ENCODE assay signal across 9 cellular contexts in genomic region chr5:147935032-147935431, GRCh38. TPM values are rescaled to one million over a fixed set of nuclear protein-coding genes. Genes with fewer than 3 reads are reported as not detected.
DNase-seq lines count a peak whose midpoint lies in the region; ATAC-seq and TF ChIP-seq lines count a peak whose summit lies in the region.
"Had no signal": no experiment of that assay in that cellular context is flagged by ENCODE, and none has a peak within 500 bp of the region (broad histone marks: within the 10 kb centered on the region; RNA-seq: fewer than 3 reads in every experiment).

No MANE protein-coding gene starts in this region.

- H3K27me3 ChIP-seq in OCI-LY1 (ENCODE audit: insufficient read depth, low read length) (no peaks in the 10 kb centered on the region), esophagus squamous epithelium (no peaks in the 10 kb centered on the region), trophoblast cell (ENCODE audit: insufficient read depth, low read length) (no peaks in the 10 kb centered on the region)

- H3F3A ChIP-seq in OCI-LY1 (ENCODE audit: insufficient read depth, low read length) = no peaks in the 10 kb centered on the region

- H2AFZ ChIP-seq in OCI-LY1 (ENCODE audit: low read length) = no peak overlapping the region
- H2AFZ ChIP-seq in trophoblast cell (ENCODE audit: insufficient read depth, low read length, poor library complexity) = no peak overlapping the region

- H2BK120ac ChIP-seq in trophoblast cell (ENCODE audit: insufficient read depth, low read length, poor library complexity) = no peak overlapping the region

- no peak for TF ChIP-seq POLR2A in esophagus squamous epithelium (IDR thresholded peaks at IDR 0.05)

- no peak overlapping the region for H4K91ac ChIP-seq in trophoblast cell (ENCODE audit: low read depth, low read length)

- H3K4me3 ChIP-seq in OCI-LY1 (ENCODE audit: low read depth, low read length, poor library complexity, severe bottlenecking) (no peak overlapping the region), esophagus squamous epithelium (no peak overlapping the region), trophoblast cell (ENCODE audit: low read depth, low read length) (no peak overlapping the region)

- no peaks in the 10 kb centered on the region for H3K79me2 ChIP-seq in OCI-LY1 (ENCODE audit: insufficient read depth, low read length)
- H3K79me2 ChIP-seq in trophoblast cell (ENCODE audit: control insufficient read depth, insufficient read depth, low read length, poor library complexity) = no peaks in the 10 kb centered on the region

- no peaks in the 10 kb centered on the region for H3K4me1 ChIP-seq in OCI-LY1 (ENCODE audit: insufficient read depth, low read length, severe bottlenecking)
- peaks cover 0 to 33% (median 0%) of the 10 kb centered on the region in 3 donors for H3K4me1 ChIP-seq in esophagus squamous epithelium
- peaks cover 4 to 10% of the 10 kb centered on the region in 2 experiments for H3K4me1 ChIP-seq in trophoblast cell (ENCODE audit: control insufficient read depth in 1 of 2, insufficient read depth in 2 of 2, low read length in 2 of 2)

- TF ChIP-seq CTCF in OCI-LY1 (IDR thresholded peaks at IDR 0.05; ENCODE audit: low read length) = peak; percentile 37; the same call in 1 of the 2 replicates
- peak in 5 of 6 experiments; percentile 28 to 77 (median 60) for TF ChIP-seq CTCF in esophagus squamous epithelium (IDR thresholded peaks at IDR 0.05)

- 0% methylated on average over 3 of the region's 3 CpGs for WGBS in esophagus squamous epithelium, 2 donors
- WGBS in trophoblast cell (ENCODE audit: extremely low coverage, insufficient coverage, insufficient read length) = no CpG with 5 or more reads among the region's 3 CpGs

- no peak overlapping the region for H4K12ac ChIP-seq in trophoblast cell (ENCODE audit: low read depth, low read length)

- H3K9me3 ChIP-seq in OCI-LY1 (ENCODE audit: low read length) (no peaks in the 10 kb centered on the region), esophagus squamous epithelium (no peaks in the 10 kb centered on the region), trophoblast cell (ENCODE audit: insufficient read depth, low read depth, low read length) (no peaks in the 10 kb centered on the region)

- intact Hi-C loops in esophagus squamous epithelium (cut with DNase I) = loop anchor here (10.0 kb wide), 2 partner anchors 50 to 80 kb away; no protein-coding TSS in a partner anchor

- no peaks in the 10 kb centered on the region for H3K9me2 ChIP-seq in OCI-LY1 (ENCODE audit: low read depth, low read length)

- H3K27ac ChIP-seq in OCI-LY1 (ENCODE audit: low read depth, low read length, poor library complexity, severe bottlenecking) (no peak overlapping the region), esophagus squamous epithelium (no peak overlapping the region), trophoblast cell (ENCODE audit: low read depth, low read length) (no peak overlapping the region)

- no peak overlapping the region for H2BK12ac ChIP-seq in trophoblast cell (ENCODE audit: low read length)

- H2BK5ac ChIP-seq in trophoblast cell (ENCODE audit: low read depth, low read length, poor library complexity) = no peak overlapping the region

- H3K14ac ChIP-seq in trophoblast cell (ENCODE audit: low read length) = no peak overlapping the region

- no peak overlapping the region for H3K23ac ChIP-seq in trophoblast cell (ENCODE audit: low read length)

- H3K9ac ChIP-seq in OCI-LY1 (ENCODE audit: low read length) (no peak overlapping the region), trophoblast cell (ENCODE audit: low read length) (no peak overlapping the region)

- H3K36me3 ChIP-seq in OCI-LY1 (ENCODE audit: insufficient read depth, low read length) (no peaks in the 10 kb centered on the region), esophagus squamous epithelium (no peaks in the 10 kb centered on the region), trophoblast cell (ENCODE audit: control insufficient read depth in 1 of 2, insufficient read depth in 2 of 2, low read length in 2 of 2) (no peaks in the 10 kb centered on the region)

- no peak for ATAC-seq in GM21390 (IDR thresholded peaks at IDR 0.05; ENCODE audit: unreplicated experiment)
- ATAC-seq in HG03439 (IDR thresholded peaks at IDR 0.05; ENCODE audit: unreplicated experiment) = no peak

- H3K18ac ChIP-seq in trophoblast cell (ENCODE audit: low read length) = no peak overlapping the region

- H2AK5ac ChIP-seq in trophoblast cell (ENCODE audit: low read length) = no peak overlapping the region

- peaks cover 10% of the 10 kb centered on the region for H3K79me1 ChIP-seq in trophoblast cell (ENCODE audit: low read length)

- no peak overlapping the region for H3K4ac ChIP-seq in trophoblast cell (ENCODE audit: low read depth, low read length)

- H4K8ac ChIP-seq in trophoblast cell (ENCODE audit: low read depth, low read length) = no peak overlapping the region

- peak; percentile 3 to 25 for DNase-seq in SHP77 (lab: John Stamatoyannopoulos, UW)
- no peak for DNase-seq in SHP77 treated with DMSO at 0.1 percent for 48 hours (lab: John Stamatoyannopoulos, UW)
- no peak for DNase-seq in esophagus squamous epithelium (lab: John Stamatoyannopoulos, UW)
- DNase-seq in trophoblast cell = peak; percentile 35 to 85
- no peak for DNase-seq in stimulated activated CD4-positive, alpha-beta T cell treated with anti-CD3 and anti-CD28 coated beads, Interleukin-12 subunit alpha, Interleukin-12 subunit beta, amount 100 ng/mL, for 4 hours
- DNase-seq: activated B cell treated with CpG ODN at 0.5 μM for 24 hours had no signal

- no peaks in the 10 kb centered on the region for H4K20me1 ChIP-seq in OCI-LY1 (ENCODE audit: insufficient read depth, low read length)

- H3K4me2 ChIP-seq in OCI-LY1 (ENCODE audit: low read length) = no peak overlapping the region
- no peak overlapping the region for H3K4me2 ChIP-seq in trophoblast cell (ENCODE audit: low read length)

RNA-seq across cellular contexts. Expression of gene C5orf46, which starts 28.7 kb away (rescaled TPM):
- not detected for total RNA-seq in esophagus squamous epithelium
- 145 and 154 TPM in 2 replicates for polyA plus RNA-seq in trophoblast cell (2013)
- total RNA-seq: activated B cell treated with CpG ODN at 0.5 μM for 24 hours had no signal

RNA-seq across cellular contexts. Expression of gene SCGB3A2, which starts 56.5 kb away (rescaled TPM):
- total RNA-seq in esophagus squamous epithelium = not detected
- polyA plus RNA-seq in trophoblast cell (2013) = 12.0 and 15.1 TPM in 2 replicates
- total RNA-seq: activated B cell treated with CpG ODN at 0.5 μM for 24 hours had no signal

Comparison
In these comparisons a context has a peak if more than half of its experiments do, and no peak if none do; other contexts are left out.
1. DNase-seq: peak in SHP77 (2 of 2) and trophoblast cell (2 of 2); none in SHP77 treated with DMSO at 0.1 percent for 48 hours (single experiment), esophagus squamous epithelium (single experiment) and stimulated activated CD4-positive, alpha-beta T cell treated with anti-CD3 and anti-CD28 coated beads, Interleukin-12 subunit alpha, Interleukin-12 subunit beta, amount 100 ng/mL, for 4 hours (single experiment).